Comparison of ENCODE assay signal across 25 cellular contexts in the genomic region with DNA sequence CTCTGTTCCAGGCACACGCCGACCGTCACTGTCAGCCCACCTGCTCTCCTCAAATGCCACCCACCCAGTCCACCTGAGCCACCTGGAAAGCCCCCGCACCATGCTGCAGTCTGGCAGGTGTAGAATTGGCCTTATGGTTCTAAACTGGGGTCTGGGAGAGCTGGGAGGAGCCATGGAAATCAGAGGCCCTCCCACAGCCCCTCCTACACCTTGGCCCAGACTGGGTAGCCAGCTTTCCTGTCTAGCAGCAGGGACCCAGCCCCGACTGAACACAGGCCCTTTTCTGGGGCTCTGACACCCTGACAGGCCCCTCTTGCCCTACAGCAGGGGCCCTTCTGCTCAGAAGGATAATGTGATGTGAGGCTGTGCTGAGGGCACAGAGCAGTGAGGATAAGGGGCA. TPM values are rescaled to one million over a fixed set of nuclear protein-coding genes. Genes with fewer than 3 reads are reported as not detected.
DNase-seq lines count a peak whose midpoint lies in the region; ATAC-seq and TF ChIP-seq lines count a peak whose summit lies in the region.
"Had no signal": no experiment of that assay in that cellular context is flagged by ENCODE, and none has a peak within 500 bp of the region (broad histone marks: within the 10 kb centered on the region; RNA-seq: fewer than 3 reads in every experiment).

No MANE protein-coding gene starts in this region.

- no peaks in the 10 kb centered on the region for H4K20me1 ChIP-seq in H9 (ENCODE audit: control insufficient read depth, insufficient read depth, insufficient read length)

- H4K91ac ChIP-seq in H9 (ENCODE audit: insufficient read length, low read depth, low read length) = no peak overlapping the region

- H3K9me3 ChIP-seq in H9 (ENCODE audit: control insufficient read depth, low read depth, low read length) = no peaks in the 10 kb centered on the region
- no peaks in the 10 kb centered on the region for H3K9me3 ChIP-seq in endodermal cell (ENCODE audit: control insufficient read depth, low read length)
- H3K9me3 ChIP-seq: BE2C had no signal

- H2AK5ac ChIP-seq in H9 (ENCODE audit: insufficient read length, low read length) (no peak overlapping the region), mesendoderm (ENCODE audit: low read length) (no peak overlapping the region)

- H3K36me3 Mint-ChIP-seq in H9 (ENCODE audit: insufficient read depth in 1 of 3, low read depth in 3 of 3) = no peaks in the 10 kb centered on the region
- H3K36me3 Mint-ChIP-seq in endodermal cell (ENCODE audit: low read depth) = no peaks in the 10 kb centered on the region
- H3K36me3 Mint-ChIP-seq in natural killer cell = no peaks in the 10 kb centered on the region

- H3K4ac ChIP-seq in H9 (ENCODE audit: low read depth, low read length) (no peak overlapping the region), mesendoderm (ENCODE audit: low read depth, low read length) (no peak overlapping the region)

- no peak overlapping the region for H3K4me3 Mint-ChIP-seq in H9
- H3K4me3 Mint-ChIP-seq in endodermal cell = no peak overlapping the region
- H3K4me3 Mint-ChIP-seq in natural killer cell = no peak overlapping the region

- H4K5ac ChIP-seq in H9 (ENCODE audit: insufficient read length, low read depth, low read length) (no peak overlapping the region), mesendoderm (ENCODE audit: low read length) (no peak overlapping the region)

- no peaks in the 10 kb centered on the region for H3K36me3 ChIP-seq in endodermal cell (ENCODE audit: control insufficient read depth, insufficient read depth, low read length)
- H3K36me3 ChIP-seq in mesendoderm (ENCODE audit: control insufficient read depth, insufficient read depth, low read length) = no peaks in the 10 kb centered on the region
- H3K36me3 ChIP-seq: BE2C had no signal

- intact Hi-C loops in natural killer cell (cut with micrococcal nuclease) = no loop called here

- ATAC-seq in natural killer cell = no peak
- ATAC-seq in GM18498 (IDR thresholded peaks at IDR 0.05; ENCODE audit: unreplicated experiment) = no peak
- ATAC-seq: HepG2, Panc1 had no signal

- H3K27me3 Mint-ChIP-seq in H9 (ENCODE audit: low read depth) = peaks cover 1% of the 10 kb centered on the region; the same call in 1 of the 2 replicates
- no peaks in the 10 kb centered on the region for H3K27me3 Mint-ChIP-seq in endodermal cell (ENCODE audit: insufficient read depth)
- H3K27me3 Mint-ChIP-seq in natural killer cell (ENCODE audit: low read depth in 2 of 2) = no peaks in the 10 kb centered on the region

- H4K8ac ChIP-seq in H9 (replicated peaks; ENCODE audit: insufficient read length, low read depth, low read length) (no peak overlapping the region), mesendoderm (ENCODE audit: low read depth, low read length) (no peak overlapping the region)

- H3K18ac ChIP-seq in H9 (ENCODE audit: insufficient read length, low read depth, low read length) = no peak overlapping the region
- H3K18ac ChIP-seq in mesendoderm (ENCODE audit: low read length) = no peak overlapping the region

- H3K4me3 ChIP-seq in endodermal cell (ENCODE audit: low read length) (no peak overlapping the region), mesendoderm (ENCODE audit: low read length) (no peak overlapping the region)
- H3K4me3 ChIP-seq: SK-N-MC had no signal

- no CpG with 5 or more reads among the region's 5 CpGs for WGBS in H9 (ENCODE audit: extremely low coverage, insufficient read length, low lambda C conversion rate)
- 61 to 66% methylated on average over 3 to 5 of the region's 5 CpGs for WGBS in endodermal cell (ENCODE audit: insufficient coverage in 1 of 2, insufficient read length in 1 of 2), 2 experiments
- no CpG with 5 or more reads among the region's 5 CpGs for WGBS in mesendoderm (ENCODE audit: extremely low coverage, insufficient coverage, low lambda C conversion rate)

- H3K9ac ChIP-seq in H9 (ENCODE audit: extremely low read depth, insufficient read length, low read length) (no peak overlapping the region), endodermal cell (ENCODE audit: extremely low read depth, low read length, poor library complexity, severe bottlenecking) (no peak overlapping the region), mesendoderm (ENCODE audit: low read length) (no peak overlapping the region)

- H2BK20ac ChIP-seq in H9 (ENCODE audit: low read depth, low read length, poor library complexity, severe bottlenecking) = no peak overlapping the region

- H2BK5ac ChIP-seq in H9 (ENCODE audit: insufficient read length, low read length) = no peak overlapping the region
- no peak overlapping the region for H2BK5ac ChIP-seq in mesendoderm (ENCODE audit: low read length)

- H2AFZ ChIP-seq in H9 (ENCODE audit: low read length) = no peak overlapping the region

- H3K23me2 ChIP-seq in H9 (ENCODE audit: insufficient read length, low read depth, low read length, poor library complexity, severe bottlenecking) = no peaks in the 10 kb centered on the region

- no peak overlapping the region for H2BK120ac ChIP-seq in H9 (ENCODE audit: low read depth, low read length, poor library complexity, severe bottlenecking)
- no peak overlapping the region for H2BK120ac ChIP-seq in mesendoderm (ENCODE audit: low read depth, low read length)

- H3K4me2 ChIP-seq in H9 (ENCODE audit: insufficient read depth, insufficient read length, low read length) (no peak overlapping the region), mesendoderm (ENCODE audit: low read length) (no peak overlapping the region)

- H3K27me3 ChIP-seq in H9 (ENCODE audit: insufficient read depth, low read length) (no peaks in the 10 kb centered on the region), endodermal cell (ENCODE audit: control insufficient read depth, insufficient read depth, low read length, poor library complexity, severe bottlenecking) (no peaks in the 10 kb centered on the region), mesendoderm (ENCODE audit: insufficient read depth, low read length, poor library complexity) (no peaks in the 10 kb centered on the region)
- H3K27me3 ChIP-seq: BE2C had no signal

- no peaks in the 10 kb centered on the region for H3K9me3 Mint-ChIP-seq in H9
- H3K9me3 Mint-ChIP-seq in endodermal cell = no peaks in the 10 kb centered on the region
- H3K9me3 Mint-ChIP-seq in natural killer cell = no peaks in the 10 kb centered on the region

- H3K56ac ChIP-seq in H9 (ENCODE audit: insufficient read length, low read depth, low read length) (no peak overlapping the region), mesendoderm (ENCODE audit: low read length) (no peak overlapping the region)

- H3K79me2 ChIP-seq in H9 (ENCODE audit: insufficient read depth, low read length) = no peaks in the 10 kb centered on the region
- no peaks in the 10 kb centered on the region for H3K79me2 ChIP-seq in mesendoderm (ENCODE audit: control insufficient read depth, insufficient read depth, low read length)

- DNase-seq in H9 (peak; percentile 51), endodermal cell (peak; percentile 64), mesendoderm (peak; percentile 11), NCI-H446 (lab: John Stamatoyannopoulos, UW) (no peak), natural killer cell (no peak), NCI-H2107 (lab: John Stamatoyannopoulos, UW) (no peak)
- DNase-seq: BE2C; DMS153; DND-41; Karpas-422; NCI-H1092; NCI-H1417 treated with DMSO at 0.1 percent for 48 hours; NCI-H1694 treated with DMSO at 0.1 percent for 48 hours; NCI-H2081; NCI-H2171; NCI-H226; NCI-H510A treated with DMSO at 0.1 percent for 48 hours; NK-92 treated with Interleukin-12 subunit alpha and Interleukin-12 subunit beta, amount 100 ng/mL, for 24 hours; SIG-M5 had no signal

- peaks cover 45 to 59% of the 10 kb centered on the region in 2 experiments for H3K4me1 Mint-ChIP-seq in H9
- H3K4me1 Mint-ChIP-seq in endodermal cell = peaks cover 35% of the 10 kb centered on the region
- H3K4me1 Mint-ChIP-seq in natural killer cell = peaks cover 0 to 6% of the 10 kb centered on the region in 2 donors

- no peak overlapping the region for H3K14ac ChIP-seq in H9 (ENCODE audit: insufficient read depth, low read length)

- no peak overlapping the region for H2BK12ac ChIP-seq in H9 (ENCODE audit: insufficient read length, low read depth, low read length)

- H3K4me1 ChIP-seq in H9 (ENCODE audit: insufficient read depth, low read length) (peaks cover 5% of the 10 kb centered on the region; the same call in 1 of the 2 replicates), endodermal cell (ENCODE audit: control insufficient read depth, insufficient read depth, low read length) (peaks cover 7% of the 10 kb centered on the region), mesendoderm (ENCODE audit: control insufficient read depth, low read depth, low read length) (no peaks in the 10 kb centered on the region)
- H3K4me1 ChIP-seq: BE2C had no signal

- H3K23ac ChIP-seq in H9 (ENCODE audit: insufficient read length, low read depth, low read length) (no peak overlapping the region), mesendoderm (ENCODE audit: low read length) (no peak overlapping the region)

- peak overlapping the region in 1 of 3 experiments; percentile 34; a peak in 3 of 7 replicates for H3K27ac Mint-ChIP-seq in H9
- H3K27ac Mint-ChIP-seq in endodermal cell = no peak overlapping the region
- no peak overlapping the region for H3K27ac Mint-ChIP-seq in natural killer cell

- no peak for TF ChIP-seq CTCF in H9 (conservative IDR thresholded peaks at IDR 0.05)
- no peak for TF ChIP-seq CTCF in endodermal cell (conservative IDR thresholded peaks at IDR 0.05)
- TF ChIP-seq CTCF in natural killer cell (IDR thresholded peaks at IDR 0.05) = no peak

- no peak overlapping the region for H3T11ph ChIP-seq in H9 (ENCODE audit: low read length)

- H3K27ac ChIP-seq in H9 (ENCODE audit: insufficient read length, low read depth, low read length) (no peak overlapping the region), endodermal cell (ENCODE audit: low read depth, low read length) (no peak overlapping the region), mesendoderm (ENCODE audit: low read depth, low read length) (no peak overlapping the region)
- H3K27ac ChIP-seq: SK-N-MC had no signal

- H3K79me1 ChIP-seq in H9 (ENCODE audit: insufficient read depth, low read depth, low read length, poor library complexity, severe bottlenecking) (no peaks in the 10 kb centered on the region), mesendoderm (ENCODE audit: low read length) (no peaks in the 10 kb centered on the region)

- H2BK15ac ChIP-seq in H9 (ENCODE audit: low read depth, low read length) (no peak overlapping the region), mesendoderm (replicated peaks; ENCODE audit: low read depth) (no peak overlapping the region)

RNA-seq across cellular contexts. Expression of a gene that starts 31.1 kb away (rescaled TPM):
- total RNA-seq in H9 (2021) = 0.11 and 0.13 TPM in 2 replicates
- total RNA-seq in endodermal cell = under 1 TPM in 1 of 2 donors, not detected in 1; 0.15 TPM
- polyA plus RNA-seq in endodermal cell (2013, experiment 1 of 2) = 0.14 TPM
- 0.08 TPM for polyA plus RNA-seq in endodermal cell (2013, experiment 2 of 2)
- polyA plus RNA-seq in mesendoderm (2013, experiment 1 of 2) = 0.14 TPM
- polyA plus RNA-seq in mesendoderm (2013, experiment 2 of 2) = 0.18 TPM
- total RNA-seq in natural killer cell = 1 to 10 TPM; 3.0 to 3.6 (median 3.5) TPM
- total RNA-seq: H4, HepG2, HT-29 had no signal
- polyA plus RNA-seq: HepG2 had no signal

Comparison
In these comparisons a context has a peak if more than half of its experiments do, and no peak if none do; other contexts are left out.
1. DNase-seq: peak in H9 (single experiment), endodermal cell (single experiment) and mesendoderm (single experiment); none in NCI-H446 (0 of 2), natural killer cell (single experiment) and NCI-H2107 (single experiment).